In the genomic region with DNA sequence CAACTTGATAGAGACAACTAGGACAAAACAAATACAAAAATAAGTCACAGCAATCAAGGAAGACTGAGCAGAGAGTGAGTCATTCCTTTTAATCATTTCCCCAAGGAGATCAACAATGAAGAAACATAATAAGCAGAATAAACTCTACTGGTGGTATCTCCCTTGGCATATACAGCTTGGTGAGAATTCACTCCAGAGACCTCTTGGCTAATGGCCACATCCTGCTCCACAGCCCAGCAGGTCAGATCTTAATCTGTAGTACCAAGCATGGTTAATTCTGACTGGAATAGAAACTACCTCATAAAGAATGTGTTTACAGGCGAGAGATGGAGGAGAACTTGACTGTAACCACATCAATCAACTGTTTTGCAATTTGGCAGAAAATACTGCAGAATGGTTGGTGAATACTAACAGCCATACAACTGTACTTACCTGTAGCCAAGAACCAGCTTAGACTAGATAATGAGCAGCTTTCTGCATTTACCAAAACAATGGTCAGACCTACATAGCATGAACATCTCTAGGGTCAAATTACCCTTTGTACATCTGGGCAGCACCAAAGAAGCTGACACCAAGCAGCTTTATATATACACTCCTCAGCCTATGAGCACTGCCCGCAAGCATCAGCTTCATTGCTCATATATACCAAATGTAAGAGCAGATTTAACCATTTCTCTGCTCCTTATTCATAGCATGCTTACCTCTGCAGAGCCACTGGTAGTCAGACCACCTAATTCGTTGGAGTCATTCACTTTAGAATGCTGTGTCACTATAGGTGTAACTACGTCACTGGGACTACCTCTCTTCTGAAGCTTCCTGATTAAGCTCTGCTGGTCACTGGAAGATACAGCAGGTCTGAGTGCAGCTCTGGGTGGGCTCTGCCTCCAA, we compare ENCODE assay signal across 8 cellular contexts. TPM values are rescaled to one million over a fixed set of nuclear protein-coding genes. Genes with fewer than 3 reads are reported as not detected.
A peak's percentile ranks its signal among the peaks of the same experiment; 100 is the strongest.
DNase-seq lines count a peak whose midpoint lies in the region; ATAC-seq and TF ChIP-seq lines count a peak whose summit lies in the region.

No MANE protein-coding gene starts in this region.

- H3K36me3 Mint-ChIP-seq in GM23338 (ENCODE audit: low read depth), result peaks cover 20% of the 10 kb centered on the region
- H3K36me3 Mint-ChIP-seq in activated naive CD8-positive, alpha-beta T cell treated with anti-CD3 and anti-CD28 coated beads, Interleukin-2, amount 10 ng/mL, durations not matched to agents 7 days and 5 days, result peaks cover 50% of the 10 kb centered on the region

- 0 out of 2 replicates have a peak, but pooled peaks cover 3% of the 10 kb centered on the region for H3F3A ChIP-seq in GM23338 (replicated peaks; ENCODE audit: low read depth)
- H3F3A ChIP-seq in PC-3 (ENCODE audit: low read length, unreplicated experiment), result peaks cover 7% of the 10 kb centered on the region

- H3K9me2 ChIP-seq in GM23338 (ENCODE audit: insufficient read depth) (no peaks in the 10 kb centered on the region), PC-3 (replicated peaks; ENCODE audit: low read length) (no peaks in the 10 kb centered on the region)

- H3K4me2 ChIP-seq in GM23338 (no peak overlapping the region), PC-3 (ENCODE audit: low read length) (peak overlapping the region; percentile 38)

- H3K4me3 ChIP-seq in GM23338, result no peak overlapping the region
- no peak overlapping the region for H3K4me3 ChIP-seq in PC-3 (ENCODE audit: low read length)

- BruUV-seq in PC-3 (replicated peaks; lab: Mats Ljungman, UMichigan), result no TSS peak

- H3K79me2 ChIP-seq in GM23338 (replicated peaks; ENCODE audit: insufficient read depth) (peaks cover 36% of the 10 kb centered on the region), PC-3 (ENCODE audit: low read length) (0 out of 2 replicates have a peak, but pooled peaks cover 11% of the 10 kb centered on the region)

- ATAC-seq in GM23338, result peak; percentile 52
- peak; percentile 89 for ATAC-seq in PC-3
- ATAC-seq in activated naive CD8-positive, alpha-beta T cell treated with anti-CD3 and anti-CD28 coated beads, Interleukin-2, amount 10 ng/mL, durations not matched to agents 7 days and 5 days (ENCODE audit: low read depth), result peak; percentile 87

- H3K4me1 ChIP-seq in GM23338 (ENCODE audit: insufficient read depth) (no peaks in the 10 kb centered on the region), PC-3 (ENCODE audit: insufficient read depth, low read length) (peaks cover 32% of the 10 kb centered on the region)

- H3K9me3 ChIP-seq in PC-3 (ENCODE audit: low read length), result no peaks in the 10 kb centered on the region

- intact Hi-C loops in PC-3 (cut with micrococcal nuclease), result loop anchor here (1.0 to 5.0 kb wide), 4 partner anchors 37 to 54 kb away; no protein-coding TSS in a partner anchor

- H3K27me3 ChIP-seq in GM23338 (ENCODE audit: insufficient read depth) (no peaks in the 10 kb centered on the region), PC-3 (ENCODE audit: low read length) (no peaks in the 10 kb centered on the region)

- peak overlapping the region; percentile 14 for H3K9ac ChIP-seq in PC-3 (ENCODE audit: low read length)

- H3K27ac ChIP-seq in GM23338 (ENCODE audit: low read depth) (0 out of 2 replicates have a peak overlapping the region, but pooled peaks have one; percentile 55), PC-3 (ENCODE audit: low read length) (peak overlapping the region; percentile 90)

- H4K20me1 ChIP-seq in GM23338 (replicated peaks; ENCODE audit: insufficient read depth) (peaks cover 33% of the 10 kb centered on the region), PC-3 (ENCODE audit: low read length) (peaks cover 15% of the 10 kb centered on the region; the same call in 1 of the 2 replicates)

- DNase-seq in EH (ENCODE audit: low read depth) (peak; percentile 94), GM23338 (ENCODE audit: low spot score) (no peak), PC-3 (peak; percentile 96), left kidney (ENCODE audit: low read depth, low spot score) (peak; percentile 32), NCI-H524 treated with DMSO at 0.1 percent for 48 hours (lab: John Stamatoyannopoulos, UW) (no peak), NCI-H345 treated with DMSO at 0.1 percent for 48 hours (lab: John Stamatoyannopoulos, UW; ENCODE audit: unreplicated experiment) (no peak), COLO668 (lab: John Stamatoyannopoulos, UW; ENCODE audit: unreplicated experiment) (no peak)
- DNase-seq in activated naive CD8-positive, alpha-beta T cell treated with anti-CD3 and anti-CD28 coated beads, Interleukin-2, amount 10 ng/mL, durations not matched to agents 7 days and 5 days, result peak; percentile 48

- H3K27me3 Mint-ChIP-seq in GM23338 (ENCODE audit: insufficient read depth, low read depth, poor library complexity), result no peaks in the 10 kb centered on the region
- H3K27me3 Mint-ChIP-seq in activated naive CD8-positive, alpha-beta T cell treated with anti-CD3 and anti-CD28 coated beads, Interleukin-2, amount 10 ng/mL, durations not matched to agents 7 days and 5 days, result no peaks in the 10 kb centered on the region

- TF ChIP-seq CTCF in GM23338 (conservative IDR thresholded peaks at IDR 0.05; ENCODE audit: low read depth in 2 of 2) (no peak), PC-3 (conservative IDR thresholded peaks at IDR 0.05; ENCODE audit: low read depth, low read length) (no peak)

- H3K4me3 Mint-ChIP-seq in GM23338, result no peak overlapping the region
- H3K4me3 Mint-ChIP-seq in activated naive CD8-positive, alpha-beta T cell treated with anti-CD3 and anti-CD28 coated beads, Interleukin-2, amount 10 ng/mL, durations not matched to agents 7 days and 5 days, result peak overlapping the region; percentile 84

- no peaks in the 10 kb centered on the region for H3K9me3 Mint-ChIP-seq in GM23338
- peaks cover 5% of the 10 kb centered on the region for H3K9me3 Mint-ChIP-seq in activated naive CD8-positive, alpha-beta T cell treated with anti-CD3 and anti-CD28 coated beads, Interleukin-2, amount 10 ng/mL, durations not matched to agents 7 days and 5 days

- H3K36me3 ChIP-seq in GM23338 (ENCODE audit: insufficient read depth) (peaks cover 7% of the 10 kb centered on the region; the same call in 1 of the 2 replicates), PC-3 (ENCODE audit: low read depth, low read length) (no peaks in the 10 kb centered on the region)

- POLR2A ChIA-PET in PC-3 (lab: Charles Lee; ENCODE audit: unreplicated experiment), result interaction anchor here (0.6 kb wide), 1 partner anchor 11 kb away, joined by 12 read pairs; no protein-coding TSS in a partner anchor
- POLR2A ChIA-PET in activated naive CD8-positive, alpha-beta T cell treated with anti-CD3 and anti-CD28 coated beads, Interleukin-2, amount 10 ng/mL, durations not matched to agents 7 days and 5 days (lab: Charles Lee), result interaction anchor here (0.7 to 2.2 kb wide), 6 partner anchors 30 to 313 kb away, joined by 3 to 14 read pairs (median 4); a partner anchor contains a TSS

- peaks cover 5% of the 10 kb centered on the region; the same call in 2 of the 3 replicates for H3K4me1 Mint-ChIP-seq in GM23338
- H3K4me1 Mint-ChIP-seq in activated naive CD8-positive, alpha-beta T cell treated with anti-CD3 and anti-CD28 coated beads, Interleukin-2, amount 10 ng/mL, durations not matched to agents 7 days and 5 days, result peaks cover 44% of the 10 kb centered on the region

- H3K27ac Mint-ChIP-seq in GM23338, result peak overlapping the region; percentile 60
- peak overlapping the region; percentile 94 for H3K27ac Mint-ChIP-seq in activated naive CD8-positive, alpha-beta T cell treated with anti-CD3 and anti-CD28 coated beads, Interleukin-2, amount 10 ng/mL, durations not matched to agents 7 days and 5 days

- CTCF ChIA-PET in PC-3 (lab: Charles Lee), result no interaction called here

- H2AFZ ChIP-seq in GM23338 (no peak overlapping the region), PC-3 (ENCODE audit: low read length) (no peak overlapping the region)

TF ChIP-seq in GM23338, 12 proteins besides CTCF, POLR2A, EP300 and RAD21 (continues in another document):
- TF ChIP-seq ZNF331 (CRISPR knock-in tag; IDR thresholded peaks at IDR 0.05; ENCODE audit: low read depth) (no peak), EZH2phosphoT487 (IDR thresholded peaks at IDR 0.05; ENCODE audit: unreplicated experiment) (no peak), STAT1 (IDR thresholded peaks at IDR 0.05; ENCODE audit: unreplicated experiment) (no peak), JUNB (IDR thresholded peaks at IDR 0.05; ENCODE audit: unreplicated experiment) (no peak), CREB1 (CRISPR knock-in tag; IDR thresholded peaks at IDR 0.05; ENCODE audit: low read depth) (no peak)
- TF ChIP-seq, protein P1, sequence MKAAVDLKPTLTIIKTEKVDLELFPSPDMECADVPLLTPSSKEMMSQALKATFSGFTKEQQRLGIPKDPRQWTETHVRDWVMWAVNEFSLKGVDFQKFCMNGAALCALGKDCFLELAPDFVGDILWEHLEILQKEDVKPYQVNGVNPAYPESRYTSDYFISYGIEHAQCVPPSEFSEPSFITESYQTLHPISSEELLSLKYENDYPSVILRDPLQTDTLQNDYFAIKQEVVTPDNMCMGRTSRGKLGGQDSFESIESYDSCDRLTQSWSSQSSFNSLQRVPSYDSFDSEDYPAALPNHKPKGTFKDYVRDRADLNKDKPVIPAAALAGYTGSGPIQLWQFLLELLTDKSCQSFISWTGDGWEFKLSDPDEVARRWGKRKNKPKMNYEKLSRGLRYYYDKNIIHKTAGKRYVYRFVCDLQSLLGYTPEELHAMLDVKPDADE (IDR thresholded peaks at IDR 0.05), result no peak

RNA-seq across cellular contexts. Expression of a gene that starts 51.0 kb away (rescaled TPM):
- total RNA-seq in GM23338 (2014; rRNA removed; shearing (Covaris generic)), result 74.0 and 75.1 TPM in 2 replicates
- 25.6 and 27.2 TPM in 2 replicates for polyA plus RNA-seq in GM23338 (2016; fragmentation: Nextera tagmentation; extraction: Ambion mirVana)
- total RNA-seq in PC-3 (2014; rRNA removed), result 20.9 and 26.7 TPM in 2 replicates
- 10 to 100 TPM; 49.8 to 51.8 TPM for total RNA-seq in activated naive CD8-positive, alpha-beta T cell treated with anti-CD3 and anti-CD28 coated beads, Interleukin-2, amount 10 ng/mL, durations not matched to agents 7 days and 5 days

RNA-seq across cellular contexts. Expression of a gene that starts 51.4 kb away (rescaled TPM):
- total RNA-seq in GM23338 (2014; rRNA removed; shearing (Covaris generic)), result 43.1 and 44.2 TPM in 2 replicates
- 13.2 and 14.7 TPM in 2 replicates for polyA plus RNA-seq in GM23338 (2016; fragmentation: Nextera tagmentation; extraction: Ambion mirVana)
- total RNA-seq in PC-3 (2014; rRNA removed), result 25.2 and 30.2 TPM in 2 replicates
- total RNA-seq in activated naive CD8-positive, alpha-beta T cell treated with anti-CD3 and anti-CD28 coated beads, Interleukin-2, amount 10 ng/mL, durations not matched to agents 7 days and 5 days, result 10 to 100 TPM; 21.5 to 23.2 TPM

Comparison
In these comparisons a context has a peak if more than half of its experiments do, and no peak if none do; other contexts are left out.
1. DNase-seq: peak in EH (single experiment), PC-3 (single experiment), activated naive CD8-positive, alpha-beta T cell treated with anti-CD3 and anti-CD28 coated beads, Interleukin-2, amount 10 ng/mL, durations not matched to agents 7 days and 5 days (single experiment) and left kidney (single experiment); none in GM23338 (single experiment), NCI-H524 treated with DMSO at 0.1 percent for 48 hours (single experiment), NCI-H345 treated with DMSO at 0.1 percent for 48 hours (single experiment) and COLO668 (single experiment).
2. Peak in every context shown above with its lines, with median percentiles within 50 percentile points of each other: ATAC-seq.